In genomic region chr2:54569745-54570296, GRCh38 we compare ENCODE assay signal across 8 cellular contexts.
DNase-seq lines count a peak whose midpoint lies in the region; ATAC-seq and TF ChIP-seq lines count a peak whose summit lies in the region.

No MANE protein-coding gene starts in this region.

- H3K36me3 ChIP-seq in gastrocnemius medialis = no peaks in the 10 kb centered on the region
- H3K36me3 ChIP-seq in testis (ENCODE audit: low read depth, missing control alignments) = no peaks in the 10 kb centered on the region

- H3K27me3 ChIP-seq in gastrocnemius medialis = no peaks in the 10 kb centered on the region
- H3K27me3 ChIP-seq in testis = no peaks in the 10 kb centered on the region

- H3K9me3 ChIP-seq in gastrocnemius medialis (no peaks in the 10 kb centered on the region), testis (no peaks in the 10 kb centered on the region)

- H3K9me3 Mint-ChIP-seq in endothelial cell (ENCODE audit: unreplicated experiment) = no peaks in the 10 kb centered on the region

- TF ChIP-seq CTCF in NB4 (IDR thresholded peaks at IDR 0.05; ENCODE audit: low read depth, low read length) = no peak
- no peak for TF ChIP-seq CTCF in endothelial cell (IDR thresholded peaks at IDR 0.05; ENCODE audit: unreplicated experiment)
- no peak for TF ChIP-seq CTCF in gastrocnemius medialis (IDR thresholded peaks at IDR 0.05 in 4 of 5, conservative IDR thresholded peaks at IDR 0.05 in 1 of 5)
- no peak for TF ChIP-seq CTCF in testis (IDR thresholded peaks at IDR 0.05)

- intact Hi-C loops in gastrocnemius medialis (cut with DNase I; ENCODE audit: low total_unique reads) = no loop called here
- intact Hi-C loops in testis (cut with DNase I; ENCODE audit: low total_unique reads) = no loop called here

- peaks cover 72% of the 10 kb centered on the region for H3K4me1 Mint-ChIP-seq in endothelial cell (ENCODE audit: unreplicated experiment)

- H3K36me3 Mint-ChIP-seq in endothelial cell (ENCODE audit: low read depth, unreplicated experiment) = peaks cover 32% of the 10 kb centered on the region

- H3K4me3 ChIP-seq in NB4 (ENCODE audit: low read depth, low read length) (no peak overlapping the region), gastrocnemius medialis (no peak overlapping the region), testis (no peak overlapping the region)

- H3K4me3 Mint-ChIP-seq in endothelial cell (ENCODE audit: unreplicated experiment) = peak overlapping the region; percentile 83

- in situ Hi-C loops in gastrocnemius medialis (cut with MboI; ENCODE audit: low sequenced_read_pairs in 4 of 4) = no loop called here

- TF ChIP-seq POLR2A in NB4 (IDR thresholded peaks at IDR 0.05; ENCODE audit: extremely low read depth, insufficient read length) (no peak), gastrocnemius medialis (IDR thresholded peaks at IDR 0.05) (no peak), testis (IDR thresholded peaks at IDR 0.05) (no peak)

- DNase-seq in NB4 (ENCODE audit: low read depth) = peak; percentile 67
- no peak for DNase-seq in endothelial cell (ENCODE audit: low spot score)
- DNase-seq in gastrocnemius medialis = no peak
- DNase-seq in stimulated activated CD4-positive, alpha-beta T cell treated with anti-CD3 and anti-CD28 coated beads, Interleukin-1b, Interleukin-23, amount 100 ng/mL, for 48 hours = no peak
- DNase-seq in GF-D8 (lab: John Stamatoyannopoulos, UW) = no peak
- DNase-seq in testis = no peak

- H3K27ac ChIP-seq in gastrocnemius medialis (peak overlapping the region; percentile 19 to 64 (median 46)), testis (peak overlapping the region in 1 of 2 donors; percentile 10)

- ATAC-seq in GM19351 (IDR thresholded peaks at IDR 0.05; ENCODE audit: unreplicated experiment) = peak; percentile 16
- no peak for ATAC-seq in gastrocnemius medialis
- ATAC-seq in HG03139 (IDR thresholded peaks at IDR 0.05; ENCODE audit: unreplicated experiment) = no peak

- no peak overlapping the region for H3K27ac Mint-ChIP-seq in endothelial cell (ENCODE audit: unreplicated experiment)

- peaks cover 18% of the 10 kb centered on the region for H3K27me3 Mint-ChIP-seq in endothelial cell (ENCODE audit: unreplicated experiment)

- H3K4me1 ChIP-seq in gastrocnemius medialis = peaks cover 49 to 75% of the 10 kb centered on the region in 2 donors
- H3K4me1 ChIP-seq in testis = peaks cover 41% of the 10 kb centered on the region

- WGBS in testis, 2 donors = 92 to 98% methylated on average over 3 of the region's 3 CpGs
